ENCODE assay signal across 8 cellular contexts in genomic region chr11:119315139-119316016, GRCh38. TPM values are rescaled to one million over a fixed set of nuclear protein-coding genes. Genes with fewer than 3 reads are reported as not detected.
DNase-seq lines count a peak whose midpoint lies in the region; ATAC-seq, FAIRE-seq and TF ChIP-seq lines count a peak whose summit lies in the region.

No MANE protein-coding gene starts in this region.

- H3K4me3 ChIP-seq in AG04449 (ENCODE audit: low read depth, low read length) (peak overlapping the region; percentile 73), K562 (peak overlapping the region; percentile 56; the same call in 1 of the 2 replicates), iPS-18c (ENCODE audit: insufficient read depth, low read depth, low read length) (peak overlapping the region; percentile 77), skeletal muscle tissue (ENCODE audit: low read length in 3 of 3) (peak overlapping the region; percentile 70 to 77 (median 70))

- H3K9me3 ChIP-seq in K562 (replicated peaks; ENCODE audit: control insufficient read depth, insufficient read depth, low read depth, low read length), result no peaks in the 10 kb centered on the region
- H3K9me3 ChIP-seq in iPS-18c (ENCODE audit: control insufficient read depth, insufficient read depth, low read length), result no peaks in the 10 kb centered on the region
- H3K9me3 ChIP-seq in skeletal muscle tissue (ENCODE audit: control insufficient read depth in 3 of 3, low read length in 3 of 3), result no peaks in the 10 kb centered on the region

- POLR2A ChIA-PET in AG04449 (lab: Yijun Ruan, JAX) (interaction anchor here (1.1 kb wide), 1 partner anchor 220 kb away, joined by 3 read pairs; a partner anchor contains a TSS), RWPE1 (lab: Yijun Ruan, JAX; ENCODE audit: low non-redundant PET) (no interaction called here), K562 (lab: Yijun Ruan, JAX) (interaction anchor here (0.6 to 1.9 kb wide), 9 partner anchors 10 to 406 kb away, joined by 3 to 6 read pairs (median 3); no protein-coding TSS in a partner anchor)

- peaks cover 26% of the 10 kb centered on the region; the same call in 2 of the 3 replicates for H3K79me2 ChIP-seq in K562 (ENCODE audit: control insufficient read depth, insufficient read depth, low read length)

- no peak for FAIRE-seq in K562 (lab: Jason Lieb, UNC)

- peaks cover 41 to 65% of the 10 kb centered on the region in 2 experiments for H3K4me1 ChIP-seq in K562 (replicated peaks in 1 of 2; ENCODE audit: control insufficient read depth in 2 of 2, insufficient read depth in 2 of 2, low read length in 2 of 2)
- H3K4me1 ChIP-seq in skeletal muscle tissue (ENCODE audit: control insufficient read depth in 3 of 3, insufficient read depth in 3 of 3, low read length in 3 of 3), result peaks cover 41 to 54% (median 53%) of the 10 kb centered on the region in 3 donors

- intact Hi-C loops in K562 (cut with micrococcal nuclease), result loop anchor here (5.0 kb wide), 1 partner anchor 403 kb away; no protein-coding TSS in a partner anchor

- 88% methylated on average over 13 of the region's 29 CpGs for WGBS in K562 (ENCODE audit: insufficient coverage, low coverage, missing lambda C conversion rate)

- H3K9ac ChIP-seq in K562 (ENCODE audit: insufficient read depth in 1 of 2, low read depth in 2 of 2, low read length in 2 of 2), result peak overlapping the region in 1 of 2 experiments; percentile 84; a peak in 2 of 4 replicates
- H3K9ac ChIP-seq in skeletal muscle tissue (ENCODE audit: low read depth in 1 of 3, low read length in 3 of 3), result peak overlapping the region; percentile 69 to 81 (median 74)

- no peak for DNase-seq in AG04449 (ENCODE audit: low read depth, low spot score)
- DNase-seq in RWPE1 (ENCODE audit: low spot score), result no peak
- peak in 1 of 4 experiments; percentile 27 for DNase-seq in K562 (ENCODE audit: extremely low read depth in 1 of 4, low spot score in 3 of 4)

- no peaks in the 10 kb centered on the region; a peak in 1 of 5 replicates for H3K27me3 ChIP-seq in K562 (ENCODE audit: control insufficient read depth in 2 of 2, insufficient read depth in 2 of 2, low read length in 2 of 2)
- H3K27me3 ChIP-seq in skeletal muscle tissue (ENCODE audit: control insufficient read depth in 3 of 3, insufficient read depth in 3 of 3, low read length in 3 of 3), result peaks cover 0 to 9% (median 4%) of the 10 kb centered on the region in 3 donors

- H3K36me3 ChIP-seq in K562 (ENCODE audit: control insufficient read depth, insufficient read depth, low read length), result peaks cover 44% of the 10 kb centered on the region; the same call in 2 of the 3 replicates
- H3K36me3 ChIP-seq in skeletal muscle tissue (ENCODE audit: control insufficient read depth in 3 of 3, insufficient read depth in 3 of 3, low read length in 3 of 3), result peaks cover 7 to 17% (median 16%) of the 10 kb centered on the region in 3 donors

- in situ Hi-C loops in K562 (cut with MboI), result no loop called here

- H3K9me1 ChIP-seq in K562 (ENCODE audit: control insufficient read depth, insufficient read depth, low read length), result no peaks in the 10 kb centered on the region

- peak overlapping the region; percentile 72 for H3K4me2 ChIP-seq in K562 (ENCODE audit: insufficient read depth, low read length)

- BruUV-seq in K562 (replicated peaks; lab: Mats Ljungman, UMichigan), result no TSS peak

- peak overlapping the region; percentile 91 for H3K27ac ChIP-seq in RWPE1
- H3K27ac ChIP-seq in K562 (ENCODE audit: extremely low read depth, low read depth, low read length), result no peak overlapping the region
- peak overlapping the region; percentile 78 for H3K27ac ChIP-seq in skeletal muscle tissue (ENCODE audit: low read depth, low read length)

- CTCF ChIA-PET in AG04449 (lab: Yijun Ruan, JAX), result interaction anchor here (1.1 to 14.7 kb wide), 10 partner anchors 8 to 159 kb away, joined by 3 to 150 read pairs (median 4); partner anchors contain the start of gene CBL
- CTCF ChIA-PET in RWPE1 (lab: Yijun Ruan, JAX), result interaction anchor here (0.6 to 1.4 kb wide), 6 partner anchors 8 to 155 kb away, joined by 3 to 6 read pairs (median 3); no protein-coding TSS in a partner anchor
- CTCF ChIA-PET in K562 (lab: Yijun Ruan, JAX; ENCODE audit: low intra/inter-chr PET ratio), result no interaction called here

- 0 out of 2 replicates have a peak, but pooled peaks cover 6% of the 10 kb centered on the region for H4K20me1 ChIP-seq in K562 (replicated peaks; ENCODE audit: control insufficient read depth, insufficient read depth, low read length)

- TF ChIP-seq POLR2A in K562 (conservative IDR thresholded peaks at IDR 0.05), result no peak

- no peak for TF ChIP-seq EP300 in K562 (IDR thresholded peaks at IDR 0.05; ENCODE audit: low read length)

- peak; percentile 57 for ATAC-seq in GM19397 (IDR thresholded peaks at IDR 0.05; ENCODE audit: unreplicated experiment)
- no peak for ATAC-seq in K562
- ATAC-seq in GM19467 (IDR thresholded peaks at IDR 0.05; ENCODE audit: unreplicated experiment), result no peak
- ATAC-seq in GM18520 (IDR thresholded peaks at IDR 0.05; ENCODE audit: unreplicated experiment), result no peak

- TF ChIP-seq CTCF in AG04449 (IDR thresholded peaks at IDR 0.05; ENCODE audit: insufficient read depth, low read length, missing control alignments) (peak; percentile 30), RWPE1 (conservative IDR thresholded peaks at IDR 0.05; ENCODE audit: low read depth) (no peak), K562 (IDR thresholded peaks at IDR 0.05 in 2 of 3, conservative IDR thresholded peaks at IDR 0.05 in 1 of 3; ENCODE audit: insufficient read depth in 2 of 3, low read depth in 1 of 3, low read length in 3 of 3) (no peak)

- H2AFZ ChIP-seq in K562 (ENCODE audit: low read depth, low read length), result no peak overlapping the region

- no peak for TF ChIP-seq RAD21 in K562 (CRISPR knock-in tag; conservative IDR thresholded peaks at IDR 0.05 in 1 of 2, IDR thresholded peaks at IDR 0.05 in 1 of 2)

RNA-seq across cellular contexts. Expression of gene MCAM, which starts 1.6 kb away (rescaled TPM):
- 64.2 and 225 TPM in 2 replicates for total RNA-seq in K562 (2011; cell fraction: chromatin; rRNA removed; ENCODE audit: low replicate concordance)
- 163 and 199 TPM in 2 replicates for total RNA-seq in K562 (2011; cell fraction: nucleolus; rRNA removed)
- total RNA-seq in K562 (2011; cell fraction: nucleoplasm; rRNA removed), result 109 and 119 TPM in 2 replicates
- 79.0 and 79.5 TPM in 2 replicates for total RNA-seq in K562 (2014; rRNA removed)
- total RNA-seq in K562 (2014; rRNA removed; fragmentation: Illumina TruSeq; extraction: Trizol), result 33.1 and 35.6 TPM in 2 replicates
- 25.8 and 27.1 TPM in 2 replicates for total RNA-seq in K562 (2015; rRNA removed; fragmentation: Illumina TruSeq; extraction: Trizol)
- 69.1 and 87.0 TPM in 2 replicates for total RNA-seq in K562 (2021)
- 38.0 and 53.6 TPM in 2 replicates for polyA plus RNA-seq in K562 (2011; rRNA removed)
- 86.7 and 421 TPM in 2 replicates for polyA plus RNA-seq in K562 (2011; cell fraction: cytosol; rRNA removed)
- polyA plus RNA-seq in K562 (2011; cell fraction: nucleus; rRNA removed), result 37.8 and 96.0 TPM in 2 replicates
- 36.5 and 57.4 TPM in 2 replicates for polyA plus RNA-seq in K562 (2012)
- polyA plus RNA-seq in K562 (2014; fragmentation: Illumina TruSeq; extraction: Trizol), result 68.2 and 101 TPM in 2 replicates
- 10 to 100 TPM; 14.7 to 15.6 TPM for polyA plus RNA-seq in K562 (2014; fragmentation: Nextera tagmentation; extraction: Ambion mirVana)
- 57.5 and 118 TPM in 2 replicates for polyA plus RNA-seq in K562 (2014; rRNA removed)
- polyA minus RNA-seq in K562 (2011; rRNA and poly(A)+ RNA removed), result 17.7 and 42.5 TPM in 2 replicates
- 43.6 and 63.5 TPM in 2 replicates for polyA minus RNA-seq in K562 (2011; cell fraction: cytosol; rRNA and poly(A)+ RNA removed)
- 33.2 and 52.1 TPM in 2 replicates for polyA minus RNA-seq in K562 (2011; cell fraction: nucleus; rRNA and poly(A)+ RNA removed)
- 120 TPM for total RNA-seq in skeletal muscle tissue

RNA-seq across cellular contexts. Expression of gene RNF26, which starts 18.9 kb away (rescaled TPM):
- 18.1 and 52.5 TPM in 2 replicates for total RNA-seq in K562 (2011; cell fraction: chromatin; rRNA removed; ENCODE audit: low replicate concordance)
- 71.2 and 72.0 TPM in 2 replicates for total RNA-seq in K562 (2011; cell fraction: nucleolus; rRNA removed)
- total RNA-seq in K562 (2011; cell fraction: nucleoplasm; rRNA removed), result 65.0 and 76.6 TPM in 2 replicates
- 7.3 and 10.0 TPM in 2 replicates for total RNA-seq in K562 (2014; rRNA removed)
- total RNA-seq in K562 (2014; rRNA removed; fragmentation: Illumina TruSeq; extraction: Trizol), result 8.7 and 9.3 TPM in 2 replicates
- 12.7 and 13.9 TPM in 2 replicates for total RNA-seq in K562 (2015; rRNA removed; fragmentation: Illumina TruSeq; extraction: Trizol)
- 50.0 and 53.6 TPM in 2 replicates for total RNA-seq in K562 (2021)
- 16.3 and 27.7 TPM in 2 replicates for polyA plus RNA-seq in K562 (2011; rRNA removed)
- polyA plus RNA-seq in K562 (2011; cell fraction: cytosol; rRNA removed), result 48.6 and 60.9 TPM in 2 replicates
- 20.0 and 26.8 TPM in 2 replicates for polyA plus RNA-seq in K562 (2011; cell fraction: nucleus; rRNA removed)
- polyA plus RNA-seq in K562 (2012), result 40.1 and 40.8 TPM in 2 replicates
- polyA plus RNA-seq in K562 (2014; fragmentation: Illumina TruSeq; extraction: Trizol), result 39.5 and 48.8 TPM in 2 replicates
- polyA plus RNA-seq in K562 (2014; fragmentation: Nextera tagmentation; extraction: Ambion mirVana), result 1 to 10 TPM; 5.3 to 8.4 TPM
- 25.9 and 26.7 TPM in 2 replicates for polyA plus RNA-seq in K562 (2014; rRNA removed)
- 24.3 and 29.3 TPM in 2 replicates for polyA minus RNA-seq in K562 (2011; rRNA and poly(A)+ RNA removed)
- polyA minus RNA-seq in K562 (2011; cell fraction: cytosol; rRNA and poly(A)+ RNA removed), result 44.8 and 51.4 TPM in 2 replicates
- 19.1 and 29.9 TPM in 2 replicates for polyA minus RNA-seq in K562 (2011; cell fraction: nucleus; rRNA and poly(A)+ RNA removed)
- 2.1 TPM for total RNA-seq in skeletal muscle tissue

RNA-seq across cellular contexts. Expression of gene C1QTNF5, which starts 25.3 kb away (rescaled TPM):
- total RNA-seq in K562 (2011; cell fraction: chromatin; rRNA removed; ENCODE audit: low replicate concordance), result 0.95 TPM in 1 of 2 replicates, not detected in the other
- total RNA-seq in K562 (2011; cell fraction: nucleolus; rRNA removed), result 1.1 and 1.2 TPM in 2 replicates
- 0.88 TPM in 1 of 2 replicates, not detected in the other for total RNA-seq in K562 (2011; cell fraction: nucleoplasm; rRNA removed)
- total RNA-seq in K562 (2014; rRNA removed) (0.18 and 0.82 TPM in 2 replicates), K562 (2014; rRNA removed; fragmentation: Illumina TruSeq; extraction: Trizol) (0.13 and 0.18 TPM in 2 replicates), K562 (2015; rRNA removed; fragmentation: Illumina TruSeq; extraction: Trizol) (0.22 TPM in 1 of 2 replicates, not detected in the other), K562 (2021) (0.47 and 0.65 TPM in 2 replicates), skeletal muscle tissue (17.2 TPM)
- polyA plus RNA-seq in K562 (2011; rRNA removed) (0.35 and 0.41 TPM in 2 replicates), K562 (2014; fragmentation: Illumina TruSeq; extraction: Trizol) (0.19 and 0.25 TPM in 2 replicates), K562 (2014; fragmentation: Nextera tagmentation; extraction: Ambion mirVana) (under 1 TPM in 1 of 2 experiments, not detected in 1; 0.07 TPM), K562 (2014; rRNA removed) (0.45 and 0.76 TPM in 2 replicates)
- 0.46 and 1.2 TPM in 2 replicates for polyA plus RNA-seq in K562 (2011; cell fraction: cytosol; rRNA removed)
- 1.4 and 1.5 TPM in 2 replicates for polyA plus RNA-seq in K562 (2011; cell fraction: nucleus; rRNA removed)
- polyA plus RNA-seq in K562 (2012), result 0.35 and 0.79 TPM in 2 replicates
- 0.12 TPM in 1 of 2 replicates, not detected in the other for polyA minus RNA-seq in K562 (2011; rRNA and poly(A)+ RNA removed)
- polyA minus RNA-seq in K562 (2011; cell fraction: cytosol; rRNA and poly(A)+ RNA removed), result not detected in 2 replicates
- 0.44 and 0.54 TPM in 2 replicates for polyA minus RNA-seq in K562 (2011; cell fraction: nucleus; rRNA and poly(A)+ RNA removed)

RNA-seq across cellular contexts. Expression of gene MFRP, which starts 31.1 kb away (rescaled TPM):
- total RNA-seq in K562 (2011; cell fraction: chromatin; rRNA removed; ENCODE audit: low replicate concordance), result not detected in 2 replicates
- total RNA-seq in K562 (2011; cell fraction: nucleolus; rRNA removed), result not detected in 2 replicates
- total RNA-seq in K562 (2011; cell fraction: nucleoplasm; rRNA removed), result not detected in 2 replicates
- total RNA-seq in K562 (2014; rRNA removed) (not detected in 2 replicates), K562 (2014; rRNA removed; fragmentation: Illumina TruSeq; extraction: Trizol) (not detected in 2 replicates), K562 (2015; rRNA removed; fragmentation: Illumina TruSeq; extraction: Trizol) (not detected in 2 replicates), K562 (2021) (not detected in 2 replicates), skeletal muscle tissue (not detected)
- polyA plus RNA-seq in K562 (2011; rRNA removed) (not detected in 2 replicates), K562 (2014; fragmentation: Illumina TruSeq; extraction: Trizol) (not detected in 2 replicates), K562 (2014; fragmentation: Nextera tagmentation; extraction: Ambion mirVana) (not detected), K562 (2014; rRNA removed) (not detected in 2 replicates)
- not detected in 2 replicates for polyA plus RNA-seq in K562 (2011; cell fraction: cytosol; rRNA removed)
- not detected in 2 replicates for polyA plus RNA-seq in K562 (2011; cell fraction: nucleus; rRNA removed)
- polyA plus RNA-seq in K562 (2012), result not detected in 2 replicates
- not detected in 2 replicates for polyA minus RNA-seq in K562 (2011; rRNA and poly(A)+ RNA removed)
- polyA minus RNA-seq in K562 (2011; cell fraction: cytosol; rRNA and poly(A)+ RNA removed), result not detected in 2 replicates
- polyA minus RNA-seq in K562 (2011; cell fraction: nucleus; rRNA and poly(A)+ RNA removed), result not detected in 2 replicates
